Comparison of ENCODE assay signal across 1 cellular context in the genomic region with DNA sequence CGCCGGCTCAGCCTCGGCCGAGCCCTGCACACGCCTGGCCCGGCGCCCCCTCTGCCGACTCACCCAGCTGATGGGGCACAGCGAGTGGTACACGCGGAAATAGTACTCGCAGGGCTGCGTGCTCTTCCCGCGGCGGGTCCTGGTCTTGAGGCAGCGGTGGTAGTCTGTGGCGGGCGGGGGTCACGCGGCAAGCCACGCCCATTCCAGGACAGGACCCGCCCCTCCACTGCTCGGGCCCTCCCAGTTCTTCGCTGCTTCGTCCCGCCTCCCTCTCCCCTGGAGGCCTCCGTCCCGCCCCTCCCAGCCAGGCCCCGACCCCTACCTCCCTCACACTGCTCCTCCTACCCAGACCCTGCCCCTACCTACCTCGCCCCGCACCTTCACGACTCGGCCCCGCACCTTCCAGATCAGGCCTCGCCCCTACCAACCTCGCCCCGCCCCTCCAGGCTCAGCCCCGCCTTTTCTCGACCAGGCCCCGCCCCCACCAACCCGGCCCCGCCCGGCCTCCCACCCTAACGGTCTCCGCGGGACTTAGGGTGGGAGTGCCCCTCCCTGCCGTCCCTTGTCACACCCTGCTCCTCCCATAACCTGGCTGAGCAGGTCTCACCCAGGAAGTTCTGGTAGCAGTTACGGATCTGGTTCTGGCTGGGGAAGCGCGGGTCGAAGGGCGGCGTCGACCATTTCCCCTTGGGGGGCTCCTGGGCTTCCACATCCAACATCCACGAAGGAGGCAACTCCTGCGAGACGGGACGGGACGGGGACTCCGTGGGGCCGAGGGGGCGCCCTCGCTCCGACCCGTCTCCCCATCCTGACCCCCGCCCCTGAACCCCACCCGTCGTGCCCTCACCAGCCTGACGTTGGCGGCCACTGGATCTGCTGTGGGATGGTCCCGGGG.
A peak's percentile ranks its signal among the peaks of the same experiment; 100 is the strongest.
TF ChIP-seq lines count a peak whose summit lies in the region.

No MANE protein-coding gene starts in this region.

TF ChIP-seq in HepG2, 621 proteins besides CTCF, POLR2A, EP300 and RAD21 (continued from another document):
- TF ChIP-seq, protein P1, sequence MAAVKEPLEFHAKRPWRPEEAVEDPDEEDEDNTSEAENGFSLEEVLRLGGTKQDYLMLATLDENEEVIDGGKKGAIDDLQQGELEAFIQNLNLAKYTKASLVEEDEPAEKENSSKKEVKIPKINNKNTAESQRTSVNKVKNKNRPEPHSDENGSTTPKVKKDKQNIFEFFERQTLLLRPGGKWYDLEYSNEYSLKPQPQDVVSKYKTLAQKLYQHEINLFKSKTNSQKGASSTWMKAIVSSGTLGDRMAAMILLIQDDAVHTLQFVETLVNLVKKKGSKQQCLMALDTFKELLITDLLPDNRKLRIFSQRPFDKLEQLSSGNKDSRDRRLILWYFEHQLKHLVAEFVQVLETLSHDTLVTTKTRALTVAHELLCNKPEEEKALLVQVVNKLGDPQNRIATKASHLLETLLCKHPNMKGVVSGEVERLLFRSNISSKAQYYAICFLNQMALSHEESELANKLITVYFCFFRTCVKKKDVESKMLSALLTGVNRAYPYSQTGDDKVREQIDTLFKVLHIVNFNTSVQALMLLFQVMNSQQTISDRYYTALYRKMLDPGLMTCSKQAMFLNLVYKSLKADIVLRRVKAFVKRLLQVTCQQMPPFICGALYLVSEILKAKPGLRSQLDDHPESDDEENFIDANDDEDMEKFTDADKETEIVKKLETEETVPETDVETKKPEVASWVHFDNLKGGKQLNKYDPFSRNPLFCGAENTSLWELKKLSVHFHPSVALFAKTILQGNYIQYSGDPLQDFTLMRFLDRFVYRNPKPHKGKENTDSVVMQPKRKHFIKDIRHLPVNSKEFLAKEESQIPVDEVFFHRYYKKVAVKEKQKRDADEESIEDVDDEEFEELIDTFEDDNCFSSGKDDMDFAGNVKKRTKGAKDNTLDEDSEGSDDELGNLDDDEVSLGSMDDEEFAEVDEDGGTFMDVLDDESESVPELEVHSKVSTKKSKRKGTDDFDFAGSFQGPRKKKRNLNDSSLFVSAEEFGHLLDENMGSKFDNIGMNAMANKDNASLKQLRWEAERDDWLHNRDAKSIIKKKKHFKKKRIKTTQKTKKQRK (IDR thresholded peaks at IDR 0.05; ENCODE audit: low read length), result no peak
- TF ChIP-seq ZFY (CRISPR knock-in tag; IDR thresholded peaks at IDR 0.05) (0 out of 2 replicates have a peak, but pooled peaks have one; percentile 15), CREM (IDR thresholded peaks at IDR 0.05) (no peak), CREM (CRISPR knock-in tag; IDR thresholded peaks at IDR 0.05) (no peak), SRSF1 (optimal IDR thresholded peaks at IDR 0.05; ENCODE audit: low read depth, low read length) (no peak), ZNF296 (CRISPR knock-in tag; conservative IDR thresholded peaks at IDR 0.05) (no peak), AKAP8 (CRISPR knock-in tag; IDR thresholded peaks at IDR 0.05) (no peak), ARNT (IDR thresholded peaks at IDR 0.05) (no peak), ZNF766 (CRISPR knock-in tag; IDR thresholded peaks at IDR 0.05; ENCODE audit: borderline replicate concordance) (no peak), KDM2A (CRISPR knock-in tag; IDR thresholded peaks at IDR 0.05; ENCODE audit: borderline replicate concordance, low read depth) (peak; percentile 53; the same call in 1 of the 2 replicates), MIER3 (CRISPR knock-in tag; IDR thresholded peaks at IDR 0.05; ENCODE audit: borderline replicate concordance) (no peak), DNMT1 (CRISPR knock-in tag; IDR thresholded peaks at IDR 0.05) (0 out of 2 replicates have a peak, but pooled peaks have one; percentile 20)
- TF ChIP-seq, protein P2, sequence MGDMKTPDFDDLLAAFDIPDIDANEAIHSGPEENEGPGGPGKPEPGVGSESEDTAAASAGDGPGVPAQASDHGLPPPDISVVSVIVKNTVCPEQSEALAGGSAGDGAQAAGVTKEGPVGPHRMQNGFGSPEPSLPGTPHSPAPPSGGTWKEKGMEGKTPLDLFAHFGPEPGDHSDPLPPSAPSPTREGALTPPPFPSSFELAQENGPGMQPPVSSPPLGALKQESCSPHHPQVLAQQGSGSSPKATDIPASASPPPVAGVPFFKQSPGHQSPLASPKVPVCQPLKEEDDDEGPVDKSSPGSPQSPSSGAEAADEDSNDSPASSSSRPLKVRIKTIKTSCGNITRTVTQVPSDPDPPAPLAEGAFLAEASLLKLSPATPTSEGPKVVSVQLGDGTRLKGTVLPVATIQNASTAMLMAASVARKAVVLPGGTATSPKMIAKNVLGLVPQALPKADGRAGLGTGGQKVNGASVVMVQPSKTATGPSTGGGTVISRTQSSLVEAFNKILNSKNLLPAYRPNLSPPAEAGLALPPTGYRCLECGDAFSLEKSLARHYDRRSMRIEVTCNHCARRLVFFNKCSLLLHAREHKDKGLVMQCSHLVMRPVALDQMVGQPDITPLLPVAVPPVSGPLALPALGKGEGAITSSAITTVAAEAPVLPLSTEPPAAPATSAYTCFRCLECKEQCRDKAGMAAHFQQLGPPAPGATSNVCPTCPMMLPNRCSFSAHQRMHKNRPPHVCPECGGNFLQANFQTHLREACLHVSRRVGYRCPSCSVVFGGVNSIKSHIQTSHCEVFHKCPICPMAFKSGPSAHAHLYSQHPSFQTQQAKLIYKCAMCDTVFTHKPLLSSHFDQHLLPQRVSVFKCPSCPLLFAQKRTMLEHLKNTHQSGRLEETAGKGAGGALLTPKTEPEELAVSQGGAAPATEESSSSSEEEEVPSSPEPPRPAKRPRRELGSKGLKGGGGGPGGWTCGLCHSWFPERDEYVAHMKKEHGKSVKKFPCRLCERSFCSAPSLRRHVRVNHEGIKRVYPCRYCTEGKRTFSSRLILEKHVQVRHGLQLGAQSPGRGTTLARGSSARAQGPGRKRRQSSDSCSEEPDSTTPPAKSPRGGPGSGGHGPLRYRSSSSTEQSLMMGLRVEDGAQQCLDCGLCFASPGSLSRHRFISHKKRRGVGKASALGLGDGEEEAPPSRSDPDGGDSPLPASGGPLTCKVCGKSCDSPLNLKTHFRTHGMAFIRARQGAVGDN (CRISPR knock-in tag; IDR thresholded peaks at IDR 0.05), result peak; percentile 45
